ENCODE assay signal across 11 cellular contexts in the genomic region with DNA sequence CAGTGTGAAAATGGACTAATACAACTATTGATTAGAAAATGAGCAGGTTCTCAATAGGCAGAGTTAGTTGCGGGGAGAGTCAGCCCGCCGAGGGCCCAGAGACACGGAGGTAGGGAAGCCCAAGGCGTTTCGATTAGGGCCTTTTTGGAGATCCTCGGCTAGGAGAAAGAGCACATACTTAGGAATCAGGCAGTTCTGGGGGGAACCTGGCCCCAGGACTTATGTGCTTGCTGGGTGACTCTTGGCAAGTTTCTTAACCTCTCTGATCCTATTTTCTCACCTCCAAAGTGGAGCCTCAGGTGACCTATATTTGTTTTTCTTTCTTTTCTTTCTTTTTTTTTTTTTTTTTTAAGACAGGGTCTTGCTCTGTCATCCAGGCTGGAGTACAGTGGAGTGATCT.
"Had no signal": no experiment of that assay in that cellular context is flagged by ENCODE, and none has a peak within 500 bp of the region (broad histone marks: within the 10 kb centered on the region; RNA-seq: fewer than 3 reads in every experiment).

No MANE protein-coding gene starts in this region.

- H2AFZ ChIP-seq: GM23248, GM23338 had no signal

- H3K4me2 ChIP-seq: GM23338 had no signal

- H3K27ac ChIP-seq: GM23248 had no signal

- H3K4me3 ChIP-seq: GM23248, GM23338, HAP-1 had no signal

- H3K36me3 ChIP-seq: HAP-1 had no signal

- DNase-seq: GM23248, GOT3, H7, H9, HCEC 1CT, HFFc6 had no signal

- H3K4me1 ChIP-seq: HAP-1 had no signal

- H3K27ac Mint-ChIP-seq: GM23338, HFFc6 had no signal

- H3K9ac ChIP-seq: GM23248 had no signal

- H3K9me3 ChIP-seq: HAP-1 had no signal

- H3K9me3 Mint-ChIP-seq: HFFc6 had no signal

- FAIRE-seq: H1, H54 had no signal

- ATAC-seq: GM23338, HCT116 had no signal

- H3K4me3 Mint-ChIP-seq: GM23338, H9, HFFc6 had no signal
